8 cellular contexts compared by ENCODE assay signal in the genomic region with DNA sequence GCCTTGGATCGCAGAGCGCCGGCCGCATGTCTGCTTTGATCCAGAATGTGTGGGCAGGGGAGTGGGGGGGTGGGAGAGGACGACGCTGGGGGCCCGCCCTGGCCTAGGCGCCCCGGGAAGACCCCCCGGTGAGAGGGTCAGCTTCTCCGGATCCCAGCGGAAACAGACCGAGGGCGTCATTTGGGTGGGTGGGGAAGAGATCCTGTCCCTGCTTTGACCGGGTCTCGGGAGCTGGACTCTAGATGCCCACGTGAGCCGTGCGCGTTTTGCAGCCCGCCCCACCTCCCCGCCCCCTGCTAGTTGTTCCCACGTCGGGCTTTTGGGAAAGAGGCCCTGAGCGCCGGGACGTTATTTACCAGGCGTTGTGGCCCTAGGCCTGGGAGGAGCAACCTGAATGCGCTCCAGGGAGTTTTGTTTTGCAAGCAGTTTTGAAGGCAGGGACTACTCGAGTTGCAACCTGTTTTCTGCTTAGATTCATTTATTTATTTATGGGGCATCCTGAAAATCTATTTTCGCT. TPM values are rescaled to one million over a fixed set of nuclear protein-coding genes. Genes with fewer than 3 reads are reported as not detected.
A peak's percentile ranks its signal among the peaks of the same experiment; 100 is the strongest.
DNase-seq lines count a peak whose midpoint lies in the region; ATAC-seq and TF ChIP-seq lines count a peak whose summit lies in the region.

No MANE protein-coding gene starts in this region.

- DNase-seq in AG04450 (ENCODE audit: low read depth, low spot score) (no peak), HFFc6 (peak; percentile 50), adipocyte (ENCODE audit: low read depth) (peak; percentile 97), hepatic stellate cell (ENCODE audit: low spot score) (peak; percentile 78), gastrocnemius medialis (no peak), occipital lobe (lab: John Stamatoyannopoulos, UW) (no peak)
- DNase-seq in activated CD8-positive, alpha-beta memory T cell treated with anti-CD3 and anti-CD28 coated beads for 24 hours, result no peak

- H3K27ac Mint-ChIP-seq in HFFc6, result peak overlapping the region; percentile 89

- intact Hi-C loops in gastrocnemius medialis (cut with DNase I; ENCODE audit: low total_unique reads), result no loop called here

- in situ Hi-C loops in gastrocnemius medialis (cut with MboI; ENCODE audit: low sequenced_read_pairs in 4 of 4), result no loop called here

- H3K4me3 ChIP-seq in AG04450 (ENCODE audit: low read depth, low read length) (peak overlapping the region; percentile 63), adipocyte (ENCODE audit: low read length) (peak overlapping the region; percentile 83), gastrocnemius medialis (peak overlapping the region; percentile 52 to 59 (median 58))

- no peaks in the 10 kb centered on the region for H3K36me3 Mint-ChIP-seq in HFFc6 (ENCODE audit: low read depth)

- H3K9me3 ChIP-seq in AG04450 (ENCODE audit: control insufficient read depth, insufficient read depth, low read length) (no peaks in the 10 kb centered on the region; the same call in 1 of the 2 replicates), adipocyte (ENCODE audit: control insufficient read depth, low read length) (no peaks in the 10 kb centered on the region), gastrocnemius medialis (no peaks in the 10 kb centered on the region)

- peaks cover 9% of the 10 kb centered on the region for H3K4me1 ChIP-seq in adipocyte (ENCODE audit: control insufficient read depth, insufficient read depth, low read length)
- H3K4me1 ChIP-seq in gastrocnemius medialis, result peaks cover 5 to 7% of the 10 kb centered on the region in 2 donors

- H3K27ac ChIP-seq in AG04450 (ENCODE audit: low read depth, low read length) (no peak overlapping the region), gastrocnemius medialis (no peak overlapping the region)

- peak overlapping the region; percentile 96 for H3K4me3 Mint-ChIP-seq in HFFc6

- H3K4me1 Mint-ChIP-seq in HFFc6 (ENCODE audit: low read depth), result peaks cover 67% of the 10 kb centered on the region

- ATAC-seq in gastrocnemius medialis, result no peak
- ATAC-seq in GM18511 (IDR thresholded peaks at IDR 0.05; ENCODE audit: unreplicated experiment), result no peak

- no peak for TF ChIP-seq CTCF in AG04450 (IDR thresholded peaks at IDR 0.05; ENCODE audit: low read depth, low read length)
- no peak for TF ChIP-seq CTCF in HFFc6 (IDR thresholded peaks at IDR 0.05)
- no peak for TF ChIP-seq CTCF in gastrocnemius medialis (IDR thresholded peaks at IDR 0.05 in 4 of 5, conservative IDR thresholded peaks at IDR 0.05 in 1 of 5)

- no peak for TF ChIP-seq POLR2A in gastrocnemius medialis (IDR thresholded peaks at IDR 0.05)

- POLR2A ChIA-PET in AG04450 (lab: Yijun Ruan, JAX), result no interaction called here

- peak overlapping the region; percentile 86 for H3K9ac ChIP-seq in adipocyte (ENCODE audit: low read length)

- CTCF ChIA-PET in AG04450 (lab: Charles Lee), result no interaction called here

- H3K36me3 ChIP-seq in adipocyte (ENCODE audit: control insufficient read depth, insufficient read depth, low read length, severe bottlenecking) (no peaks in the 10 kb centered on the region), gastrocnemius medialis (no peaks in the 10 kb centered on the region)

- H3K27me3 Mint-ChIP-seq in HFFc6 (ENCODE audit: insufficient read depth), result peaks cover 2% of the 10 kb centered on the region; the same call in 1 of the 2 replicates

- peaks cover 35% of the 10 kb centered on the region for H3K27me3 ChIP-seq in AG04450 (ENCODE audit: control insufficient read depth, insufficient read depth, low read length)
- H3K27me3 ChIP-seq in adipocyte (replicated peaks; ENCODE audit: control insufficient read depth, insufficient read depth, low read length), result no peaks in the 10 kb centered on the region
- H3K27me3 ChIP-seq in gastrocnemius medialis, result peaks cover 37 to 77% (median 53%) of the 10 kb centered on the region in 3 donors

- H3K9me3 Mint-ChIP-seq in HFFc6, result no peaks in the 10 kb centered on the region

RNA-seq across cellular contexts. Expression of gene DSP, which starts 1.5 kb away (rescaled TPM):
- 3.6 TPM in 2 replicates for polyA plus RNA-seq in AG04450 (2011; rRNA removed)
- 7.3 and 7.4 TPM in 2 replicates for polyA minus RNA-seq in AG04450 (2011; rRNA and poly(A)+ RNA removed)
- total RNA-seq in HFFc6 (2021; fragmentation: NEBNext Ultra II Directional; extraction: Animal tissue kit (Norgen Biotek cat#: 25700)), result 10 to 100 TPM; 33.8 to 65.4 (median 37.0) TPM
- total RNA-seq in gastrocnemius medialis (1 to 10 TPM in 1 of 4 donors, under 1 TPM in 3; 0.31 to 1.1 (median 0.65) TPM), occipital lobe (7.6 TPM)

RNA-seq across cellular contexts. Expression of gene SNRNP48, which starts 47.1 kb away (rescaled TPM):
- polyA plus RNA-seq in AG04450 (2011; rRNA removed), result 7.3 and 10.6 TPM in 2 replicates
- 2.9 and 4.3 TPM in 2 replicates for polyA minus RNA-seq in AG04450 (2011; rRNA and poly(A)+ RNA removed)
- 10 to 100 TPM in 5 of 6 experiments, 1 to 10 TPM in 1; 9.7 to 12.9 (median 11.9) TPM for total RNA-seq in HFFc6 (2021; fragmentation: NEBNext Ultra II Directional; extraction: Animal tissue kit (Norgen Biotek cat#: 25700))
- total RNA-seq in gastrocnemius medialis, result 10 to 100 TPM; 14.3 to 16.6 (median 15.3) TPM
- 24.0 TPM for total RNA-seq in occipital lobe

Comparison
In these comparisons a context has a peak if more than half of its experiments do, and no peak if none do; other contexts are left out.
1. DNase-seq: peak in HFFc6 (single experiment), adipocyte (single experiment) and hepatic stellate cell (single experiment); none in AG04450 (single experiment), gastrocnemius medialis (0 of 2), occipital lobe (single experiment) and activated CD8-positive, alpha-beta memory T cell treated with anti-CD3 and anti-CD28 coated beads for 24 hours (single experiment).
2. Peak in every context shown above with its lines, with median percentiles within 50 percentile points of each other: H3K4me3 ChIP-seq.